Comparison of ENCODE assay signal across 8 cellular contexts in the genomic region with DNA sequence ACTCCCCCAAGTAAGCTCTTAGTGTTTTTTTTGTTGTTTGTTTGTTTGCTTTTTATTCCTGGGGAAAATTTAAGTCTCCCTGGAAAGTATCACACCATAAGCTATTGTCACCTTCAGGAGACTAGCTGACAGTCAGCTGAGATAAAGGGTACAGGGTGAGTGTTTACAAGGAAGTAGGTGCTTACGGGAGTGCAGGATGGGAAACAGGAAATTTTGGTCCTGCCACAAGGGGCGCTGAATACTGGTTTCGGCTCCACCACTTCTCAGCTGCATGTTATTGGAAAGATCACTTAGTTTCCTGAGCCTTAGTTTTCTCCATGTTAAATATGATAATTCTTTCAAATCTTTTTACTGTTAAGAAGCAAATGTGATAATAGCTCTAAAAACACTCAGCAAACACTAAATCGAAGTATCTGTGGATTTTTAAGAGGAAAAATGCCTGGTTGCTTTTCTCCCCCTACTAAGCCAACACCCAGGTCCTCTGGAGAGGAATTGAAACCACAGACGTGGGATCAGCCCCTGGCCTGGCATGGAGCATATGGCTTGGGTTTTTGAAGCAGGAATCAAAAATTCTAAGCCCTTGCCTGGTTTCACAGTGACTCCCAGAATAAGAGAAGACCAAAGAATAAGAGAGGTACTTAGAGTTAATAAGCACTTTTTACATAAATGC.
A peak's percentile ranks its signal among the peaks of the same experiment; 100 is the strongest.
DNase-seq lines count a peak whose midpoint lies in the region; ATAC-seq, FAIRE-seq and TF ChIP-seq lines count a peak whose summit lies in the region.

No MANE protein-coding gene starts in this region.

- DNase-seq in CD14-positive monocyte (ENCODE audit: low spot score) (no peak), GM19238 (ENCODE audit: insufficient read length, low spot score) (peak; percentile 26), NCI-H2081 treated with DMSO at 0.1 percent for 48 hours (lab: John Stamatoyannopoulos, UW) (peak; percentile 36), fibroblast of villous mesenchyme (ENCODE audit: low read depth) (peak; percentile 50), pancreas (peak in 5 of 6 donors; percentile 50 to 69 (median 55)), gastrocnemius medialis (no peak)

- no peak for FAIRE-seq in pancreas (lab: Jason Lieb, UNC)

- in situ Hi-C loops in gastrocnemius medialis (cut with MboI; ENCODE audit: low sequenced_read_pairs in 4 of 4) = no loop called here

- ATAC-seq in pancreas = peak; percentile 96 to 99 (median 98)
- ATAC-seq in HG03469 (IDR thresholded peaks at IDR 0.05; ENCODE audit: unreplicated experiment) = no peak
- ATAC-seq in gastrocnemius medialis = no peak

- H3K27ac ChIP-seq in pancreas = peak overlapping the region in 1 of 4 donors; percentile 50
- H3K27ac ChIP-seq in gastrocnemius medialis = no peak overlapping the region

- no peaks in the 10 kb centered on the region for H3K27me3 ChIP-seq in pancreas
- no peaks in the 10 kb centered on the region for H3K27me3 ChIP-seq in gastrocnemius medialis

- no peak for TF ChIP-seq POLR2A in gastrocnemius medialis (IDR thresholded peaks at IDR 0.05)

- H3K9me3 ChIP-seq in pancreas = no peaks in the 10 kb centered on the region
- no peaks in the 10 kb centered on the region for H3K9me3 ChIP-seq in gastrocnemius medialis

- H3K4me1 Mint-ChIP-seq in CD14-positive monocyte = peaks cover 6% of the 10 kb centered on the region

- intact Hi-C loops in CD14-positive monocyte (cut with micrococcal nuclease) = no loop called here
- intact Hi-C loops in pancreas (cut with DNase I) = no loop called here
- intact Hi-C loops in gastrocnemius medialis (cut with DNase I; ENCODE audit: low total_unique reads) = no loop called here

- no peak overlapping the region for H3K4me3 ChIP-seq in WI38 (ENCODE audit: low read depth, low read length)
- no peak overlapping the region for H3K4me3 ChIP-seq in fibroblast of villous mesenchyme (ENCODE audit: low read depth, low read length)
- no peak overlapping the region for H3K4me3 ChIP-seq in pancreas
- no peak overlapping the region for H3K4me3 ChIP-seq in gastrocnemius medialis

- H3K27ac Mint-ChIP-seq in CD14-positive monocyte = no peak overlapping the region

- H3K4me1 ChIP-seq in pancreas (peaks cover 0 to 6% (median 5%) of the 10 kb centered on the region in 3 donors), gastrocnemius medialis (no peaks in the 10 kb centered on the region)

- no peaks in the 10 kb centered on the region for H3K36me3 Mint-ChIP-seq in CD14-positive monocyte

- H3K36me3 ChIP-seq in pancreas (no peaks in the 10 kb centered on the region), gastrocnemius medialis (no peaks in the 10 kb centered on the region)

- TF ChIP-seq CTCF in CD14-positive monocyte (IDR thresholded peaks at IDR 0.05) = peak; percentile 71
- peak; percentile 56; the same call in 1 of the 2 replicates for TF ChIP-seq CTCF in WI38 (IDR thresholded peaks at IDR 0.05; ENCODE audit: low read depth, low read length)
- peak; percentile 78 for TF ChIP-seq CTCF in fibroblast of villous mesenchyme (IDR thresholded peaks at IDR 0.05; ENCODE audit: insufficient read depth, low read depth, low read length)
- peak; percentile 43 to 62 (median 53) for TF ChIP-seq CTCF in pancreas (IDR thresholded peaks at IDR 0.05)
- peak in 2 of 5 experiments; percentile 15 to 47 for TF ChIP-seq CTCF in gastrocnemius medialis (IDR thresholded peaks at IDR 0.05 in 4 of 5, conservative IDR thresholded peaks at IDR 0.05 in 1 of 5)

- H3K27me3 Mint-ChIP-seq in CD14-positive monocyte (ENCODE audit: low read depth in 3 of 3) = peaks cover 0 to 2% (median 0%) of the 10 kb centered on the region in 3 donors

- no peaks in the 10 kb centered on the region for H3K9me3 Mint-ChIP-seq in CD14-positive monocyte

- H3K4me3 Mint-ChIP-seq in CD14-positive monocyte = peak overlapping the region; percentile 27 to 36

- WGBS in pancreas, 2 donors = 7 to 12% methylated on average over 5 of the region's 5 CpGs

Comparison
In these comparisons a context has a peak if more than half of its experiments do, and no peak if none do; other contexts are left out.
1. DNase-seq: peak in GM19238 (single experiment), NCI-H2081 treated with DMSO at 0.1 percent for 48 hours (single experiment), fibroblast of villous mesenchyme (single experiment) and pancreas (5 of 6); none in CD14-positive monocyte (single experiment) and gastrocnemius medialis (0 of 2).
2. ATAC-seq: peak in pancreas (4 of 4); none in HG03469 (single experiment) and gastrocnemius medialis (0 of 2).